In the genomic region with DNA sequence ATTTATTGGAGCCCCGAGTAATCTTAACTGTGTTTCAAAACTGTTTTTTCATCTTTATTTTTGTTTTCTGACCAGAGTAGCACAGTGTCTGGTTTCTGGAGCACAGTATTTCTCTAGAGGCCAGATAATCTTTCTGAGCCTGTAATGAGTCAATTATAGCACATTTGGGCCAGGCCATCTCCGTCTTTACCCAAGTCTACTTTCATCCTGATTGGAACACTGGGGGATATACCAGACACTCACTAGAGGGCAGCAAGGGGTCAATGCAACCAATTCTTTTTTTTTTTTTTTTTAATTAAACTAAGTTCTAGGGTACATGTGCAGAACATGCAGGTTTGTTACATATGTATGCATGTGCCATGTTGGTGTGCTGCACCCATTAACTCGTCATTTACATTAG, we compare ENCODE assay signal across 9 cellular contexts.
DNase-seq lines count a peak whose midpoint lies in the region; TF ChIP-seq lines count a peak whose summit lies in the region.
"Had no signal": no experiment of that assay in that cellular context is flagged by ENCODE, and none has a peak within 500 bp of the region (broad histone marks: within the 10 kb centered on the region; RNA-seq: fewer than 3 reads in every experiment).

No MANE protein-coding gene starts in this region.

- H3K9me3 ChIP-seq in Peyer's patch, result no peaks in the 10 kb centered on the region

- no peak overlapping the region for H3K27ac ChIP-seq in Peyer's patch

- no peaks in the 10 kb centered on the region for H3K4me1 ChIP-seq in Peyer's patch

- DNase-seq in A172 (ENCODE audit: low spot score) (peak; percentile 35), GM20000 (ENCODE audit: low spot score) (peak; percentile 8), Peyer's patch (no peak), glutamatergic neuron (peak; percentile 15), NCI-H1092 treated with DMSO at 0.1 percent for 48 hours (lab: John Stamatoyannopoulos, UW) (no peak), NCI-H446 treated with DMSO at 0.1 percent for 48 hours (lab: John Stamatoyannopoulos, UW) (no peak), immature natural killer cell (no peak)
- DNase-seq in activated CD4-positive, alpha-beta T cell treated with anti-CD3 and anti-CD28 coated beads for 4 hours, result no peak
- DNase-seq: NCI-H226 had no signal

- H3K9me3 Mint-ChIP-seq in glutamatergic neuron (ENCODE audit: unreplicated experiment), result no peaks in the 10 kb centered on the region
- peaks cover 0 to 39% (median 9%) of the 10 kb centered on the region in 6 donors for H3K9me3 Mint-ChIP-seq in immature natural killer cell

- TF ChIP-seq CTCF in GM20000 (IDR thresholded peaks at IDR 0.05; ENCODE audit: extremely low read depth, missing control alignments) (peak; percentile 33), Peyer's patch (IDR thresholded peaks at IDR 0.05) (peak in 4 of 6 experiments; percentile 24 to 40 (median 26)), glutamatergic neuron (IDR thresholded peaks at IDR 0.05; ENCODE audit: partially characterized antibody, unreplicated experiment) (peak; percentile 30)

- H3K36me3 Mint-ChIP-seq in glutamatergic neuron (ENCODE audit: unreplicated experiment), result no peaks in the 10 kb centered on the region
- no peaks in the 10 kb centered on the region for H3K36me3 Mint-ChIP-seq in immature natural killer cell

- H3K27ac Mint-ChIP-seq in glutamatergic neuron (ENCODE audit: unreplicated experiment) (no peak overlapping the region), immature natural killer cell (no peak overlapping the region)

- no peak overlapping the region for H3K4me3 Mint-ChIP-seq in glutamatergic neuron (ENCODE audit: unreplicated experiment)
- no peak overlapping the region for H3K4me3 Mint-ChIP-seq in immature natural killer cell

- no peaks in the 10 kb centered on the region for H3K36me3 ChIP-seq in Peyer's patch

- H3K4me1 Mint-ChIP-seq in glutamatergic neuron (ENCODE audit: low read depth, unreplicated experiment) (no peaks in the 10 kb centered on the region), immature natural killer cell (no peaks in the 10 kb centered on the region)

- H3K27me3 Mint-ChIP-seq in glutamatergic neuron (ENCODE audit: unreplicated experiment) (no peaks in the 10 kb centered on the region), immature natural killer cell (ENCODE audit: low read depth in 3 of 3) (peaks cover 0 to 2% (median 2%) of the 10 kb centered on the region in 3 donors)

- no peak overlapping the region for H3K4me3 ChIP-seq in Peyer's patch

- H3K27me3 ChIP-seq in Peyer's patch, result no peaks in the 10 kb centered on the region

- TF ChIP-seq POLR2A in Peyer's patch (IDR thresholded peaks at IDR 0.05), result no peak

Comparison
In these comparisons a context has a peak if more than half of its experiments do, and no peak if none do; other contexts are left out.
1. DNase-seq: peak in A172 (single experiment), GM20000 (single experiment) and glutamatergic neuron (single experiment); none in Peyer's patch (0 of 3), activated CD4-positive, alpha-beta T cell treated with anti-CD3 and anti-CD28 coated beads for 4 hours (0 of 2), NCI-H1092 treated with DMSO at 0.1 percent for 48 hours (single experiment), NCI-H446 treated with DMSO at 0.1 percent for 48 hours (single experiment) and immature natural killer cell (0 of 3).
2. Peak in every context shown above with its lines, with median percentiles within 50 percentile points of each other: CTCF ChIP-seq.